In the genomic region with DNA sequence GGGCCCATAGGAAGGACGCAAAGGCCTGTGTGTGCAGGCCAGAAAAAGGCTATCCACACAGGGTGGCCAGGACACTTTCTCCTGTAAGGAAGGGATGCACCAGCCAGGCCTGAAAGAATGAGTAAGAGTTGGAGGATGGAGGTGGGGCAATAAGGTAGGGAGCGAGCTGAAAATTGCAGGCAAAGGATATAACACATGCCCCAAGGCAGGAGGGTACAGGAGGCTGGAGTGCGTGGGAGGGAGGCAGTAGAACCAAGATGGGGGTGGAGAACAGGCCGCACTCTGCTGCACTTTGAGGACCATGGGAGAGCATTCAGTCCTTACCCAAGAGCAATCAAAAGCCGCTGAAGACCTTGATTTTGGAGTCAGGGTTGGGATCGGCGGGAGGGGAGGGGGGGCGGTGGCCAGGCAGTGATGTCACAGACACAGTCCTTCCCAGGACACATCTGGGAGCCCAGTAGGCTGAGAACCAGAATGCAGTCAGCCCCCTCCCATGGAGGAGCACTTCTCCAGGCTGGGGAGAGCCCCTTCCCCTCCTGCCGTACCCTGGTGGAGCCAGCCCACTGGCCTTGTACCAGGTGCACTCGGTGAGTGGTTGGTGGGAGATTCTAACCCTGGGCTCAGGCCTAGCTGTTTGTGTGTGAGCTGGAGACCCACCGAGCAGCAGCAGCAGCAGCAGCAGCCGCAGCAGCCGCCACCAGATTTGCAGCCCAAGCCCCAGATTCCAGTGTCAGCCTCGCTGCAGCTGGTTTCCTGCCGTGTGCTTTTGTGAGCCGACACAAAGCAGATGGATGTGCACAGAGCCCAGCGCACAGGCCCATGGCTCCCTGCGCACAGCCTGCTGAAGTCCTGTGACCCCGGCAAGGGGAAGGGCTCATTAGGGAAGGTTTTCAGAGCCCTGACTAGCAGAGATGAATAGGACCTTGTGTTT, we compare ENCODE assay signal across 12 cellular contexts. TPM values are rescaled to one million over a fixed set of nuclear protein-coding genes. Genes with fewer than 3 reads are reported as not detected.
DNase-seq lines count a peak whose midpoint lies in the region; ATAC-seq and TF ChIP-seq lines count a peak whose summit lies in the region.
"Had no signal": no experiment of that assay in that cellular context is flagged by ENCODE, and none has a peak within 500 bp of the region (broad histone marks: within the 10 kb centered on the region; RNA-seq: fewer than 3 reads in every experiment).

No MANE protein-coding gene starts in this region.

- peak overlapping the region in 9 of 11 experiments; percentile 20 to 62 (median 47); a peak in 12 of 22 replicates for H3K4me2 ChIP-seq in BLaER1 treated with 17β-estradiol and CSF1 and Interleukin-3, amounts not matched to agents 10 nM and 100 nM

- H3K27ac ChIP-seq in BLaER1 treated with 17β-estradiol and CSF1 and Interleukin-3, amounts not matched to agents 10 nM and 100 nM, result no peak overlapping the region
- H3K27ac ChIP-seq in dorsolateral prefrontal cortex (peak overlapping the region in 54 of 59 donors; percentile 16 to 83 (median 66)), mucosa of rectum (ENCODE audit: low read depth in 2 of 2, low read length in 2 of 2) (peak overlapping the region; percentile 81 to 89)

- H3K27me3 Mint-ChIP-seq in natural killer cell treated with Interleukin-12 subunit alpha and Interleukin-12 subunit beta and Interleukin-15 and Interleukin-18, amount 100 ng/mL, for 72 hours, result no peaks in the 10 kb centered on the region
- H3K27me3 Mint-ChIP-seq: CD4-positive, alpha-beta T cell had no signal

- no peak for TF ChIP-seq POLR2A in NB4 (IDR thresholded peaks at IDR 0.05; ENCODE audit: extremely low read depth, insufficient read length)

- no peak for ATAC-seq in HG02885 (IDR thresholded peaks at IDR 0.05; ENCODE audit: poor library complexity, unreplicated experiment)
- ATAC-seq in natural killer cell treated with Interleukin-12 subunit alpha and Interleukin-12 subunit beta and Interleukin-15 and Interleukin-18, amount 100 ng/mL, for 72 hours, result no peak

- H3K4me1 ChIP-seq in BLaER1 treated with 17β-estradiol and CSF1 and Interleukin-3, amounts not matched to agents 10 nM and 100 nM, result peaks cover 11 to 25% (median 18%) of the 10 kb centered on the region in 10 experiments
- peaks cover 62 to 82% of the 10 kb centered on the region in 2 donors for H3K4me1 ChIP-seq in mucosa of rectum (ENCODE audit: control insufficient read depth in 2 of 2, insufficient read depth in 2 of 2, low read length in 2 of 2)
- H3K4me1 ChIP-seq: HAP-1 had no signal

- H3K9me3 Mint-ChIP-seq in natural killer cell treated with Interleukin-12 subunit alpha and Interleukin-12 subunit beta and Interleukin-15 and Interleukin-18, amount 100 ng/mL, for 72 hours, result no peaks in the 10 kb centered on the region
- H3K9me3 Mint-ChIP-seq: CD4-positive, alpha-beta T cell had no signal

- H3K27me3 ChIP-seq in BLaER1 treated with 17β-estradiol and CSF1 and Interleukin-3, amounts not matched to agents 10 nM and 100 nM, result no peaks in the 10 kb centered on the region
- H3K27me3 ChIP-seq in dorsolateral prefrontal cortex (no peaks in the 10 kb centered on the region), mucosa of rectum (ENCODE audit: control insufficient read depth in 2 of 2, insufficient read depth in 2 of 2, low read length in 2 of 2) (no peaks in the 10 kb centered on the region)

- no peak overlapping the region for H3K4me3 ChIP-seq in BLaER1 treated with 17β-estradiol and CSF1 and Interleukin-3, amounts not matched to agents 10 nM and 100 nM
- no peak overlapping the region for H3K4me3 ChIP-seq in NB4 (ENCODE audit: low read depth, low read length)
- H3K4me3 ChIP-seq in dorsolateral prefrontal cortex, result peak overlapping the region in 1 of 59 donors; percentile 6
- no peak overlapping the region for H3K4me3 ChIP-seq in mucosa of rectum (ENCODE audit: low read length in 2 of 2)
- H3K4me3 ChIP-seq: HAP-1 had no signal

- H3K36me3 Mint-ChIP-seq in natural killer cell treated with Interleukin-12 subunit alpha and Interleukin-12 subunit beta and Interleukin-15 and Interleukin-18, amount 100 ng/mL, for 72 hours, result peaks cover 8% of the 10 kb centered on the region

- no peak overlapping the region for H3K4me3 Mint-ChIP-seq in natural killer cell treated with Interleukin-12 subunit alpha and Interleukin-12 subunit beta and Interleukin-15 and Interleukin-18, amount 100 ng/mL, for 72 hours
- H3K4me3 Mint-ChIP-seq: CD4-positive, alpha-beta T cell had no signal

- peak overlapping the region in 3 of 11 experiments; percentile 18 to 29 (median 20); a peak in 2 of 22 replicates for H3K9ac ChIP-seq in BLaER1 treated with 17β-estradiol and CSF1 and Interleukin-3, amounts not matched to agents 10 nM and 100 nM
- H3K9ac ChIP-seq in mucosa of rectum (ENCODE audit: low read depth in 1 of 2, low read length in 2 of 2), result peak overlapping the region in 1 of 2 donors; percentile 54

- H4K20me1 ChIP-seq in BLaER1 treated with 17β-estradiol and CSF1 and Interleukin-3, amounts not matched to agents 10 nM and 100 nM, result peaks cover 0 to 32% (median 10%) of the 10 kb centered on the region in 11 experiments; a peak in 15 of 22 replicates

- intact Hi-C loops in dorsolateral prefrontal cortex (cut with DNase I), result loop anchor here (5.0 to 10.0 kb wide), 2 partner anchors 208 to 215 kb away; a partner anchor contains a TSS

- CTCF ChIA-PET in HEK293T (lab: Yijun Ruan, JAX), result no interaction called here

- no peak for TF ChIP-seq CTCF in NB4 (IDR thresholded peaks at IDR 0.05; ENCODE audit: low read depth, low read length)
- TF ChIP-seq CTCF in dorsolateral prefrontal cortex (IDR thresholded peaks at IDR 0.05 in 54 of 56, conservative IDR thresholded peaks at IDR 0.05 in 2 of 56; ENCODE audit: low read depth in 1 of 56, partially characterized antibody in 56 of 56), result peak in 1 of 56 donors; percentile 8

- H3K27ac Mint-ChIP-seq in natural killer cell treated with Interleukin-12 subunit alpha and Interleukin-12 subunit beta and Interleukin-15 and Interleukin-18, amount 100 ng/mL, for 72 hours, result no peak overlapping the region
- H3K27ac Mint-ChIP-seq: CD4-positive, alpha-beta T cell had no signal

- DNase-seq in NB4 (ENCODE audit: low read depth) (peak; percentile 23), dorsolateral prefrontal cortex (peak in 8 of 10 donors; percentile 32 to 62 (median 54)), NCI-H524 treated with DMSO at 0.1 percent for 48 hours (lab: John Stamatoyannopoulos, UW) (no peak), HEK293T (ENCODE audit: extremely low spot score) (no peak)
- DNase-seq in natural killer cell treated with Interleukin-12 subunit alpha and Interleukin-12 subunit beta and Interleukin-15 and Interleukin-18, amount 100 ng/mL, for 72 hours (ENCODE audit: low spot score), result no peak
- DNase-seq: CD4-positive, alpha-beta T cell; cerebellar nuclear complex had no signal

- H3K4me1 Mint-ChIP-seq in natural killer cell treated with Interleukin-12 subunit alpha and Interleukin-12 subunit beta and Interleukin-15 and Interleukin-18, amount 100 ng/mL, for 72 hours (ENCODE audit: low read depth in 2 of 2), result no peaks in the 10 kb centered on the region

- no peaks in the 10 kb centered on the region for H3K9me3 ChIP-seq in BLaER1 treated with 17β-estradiol and CSF1 and Interleukin-3, amounts not matched to agents 10 nM and 100 nM (replicated peaks in 1 of 11)
- H3K9me3 ChIP-seq in mucosa of rectum (ENCODE audit: control insufficient read depth in 2 of 2, low read length in 2 of 2), result no peaks in the 10 kb centered on the region
- H3K9me3 ChIP-seq: HAP-1 had no signal

- POLR2A ChIA-PET in HEK293T (lab: Yijun Ruan, JAX), result interaction anchor here (0.9 to 2.3 kb wide), 2 partner anchors 16 to 57 kb away, joined by 3 to 8 read pairs; no protein-coding TSS in a partner anchor

- peaks cover 28 to 40% (median 35%) of the 10 kb centered on the region in 11 experiments for H3K36me3 ChIP-seq in BLaER1 treated with 17β-estradiol and CSF1 and Interleukin-3, amounts not matched to agents 10 nM and 100 nM
- H3K36me3 ChIP-seq in mucosa of rectum (ENCODE audit: control insufficient read depth in 2 of 2, insufficient read depth in 2 of 2, low read length in 2 of 2), result peaks cover 12 to 14% of the 10 kb centered on the region in 2 donors

TF ChIP-seq in HEK293T, 16 proteins besides CTCF, POLR2A, EP300 and RAD21:
- no peak for TF ChIP-seq NFRKB (IDR thresholded peaks at IDR 0.05)
- no peak for TF ChIP-seq ARNT (IDR thresholded peaks at IDR 0.05)
- no peak for TF ChIP-seq SP1 (IDR thresholded peaks at IDR 0.05)
- TF ChIP-seq FOXK2 (IDR thresholded peaks at IDR 0.05), result no peak
- no peak for TF ChIP-seq SUZ12 (IDR thresholded peaks at IDR 0.05)
- no peak for TF ChIP-seq TARDBP (IDR thresholded peaks at IDR 0.05)
- no peak for TF ChIP-seq ELF4 (IDR thresholded peaks at IDR 0.05)
- no peak for TF ChIP-seq BHLHE40 (IDR thresholded peaks at IDR 0.05; ENCODE audit: borderline replicate concordance)
- TF ChIP-seq HDGF (IDR thresholded peaks at IDR 0.05; ENCODE audit: borderline replicate concordance), result no peak
- no peak for TF ChIP-seq CTBP1 (IDR thresholded peaks at IDR 0.05; ENCODE audit: borderline replicate concordance)
- no peak for TF ChIP-seq LEF1 (IDR thresholded peaks at IDR 0.05; ENCODE audit: borderline replicate concordance)
- TF ChIP-seq FOXA1 (IDR thresholded peaks at IDR 0.05), result no peak
- TF ChIP-seq FOXM1 (IDR thresholded peaks at IDR 0.05; ENCODE audit: borderline replicate concordance), result no peak
- TF ChIP-seq, protein P1, sequence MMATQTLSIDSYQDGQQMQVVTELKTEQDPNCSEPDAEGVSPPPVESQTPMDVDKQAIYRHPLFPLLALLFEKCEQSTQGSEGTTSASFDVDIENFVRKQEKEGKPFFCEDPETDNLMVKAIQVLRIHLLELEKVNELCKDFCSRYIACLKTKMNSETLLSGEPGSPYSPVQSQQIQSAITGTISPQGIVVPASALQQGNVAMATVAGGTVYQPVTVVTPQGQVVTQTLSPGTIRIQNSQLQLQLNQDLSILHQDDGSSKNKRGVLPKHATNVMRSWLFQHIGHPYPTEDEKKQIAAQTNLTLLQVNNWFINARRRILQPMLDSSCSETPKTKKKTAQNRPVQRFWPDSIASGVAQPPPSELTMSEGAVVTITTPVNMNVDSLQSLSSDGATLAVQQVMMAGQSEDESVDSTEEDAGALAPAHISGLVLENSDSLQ (IDR thresholded peaks at IDR 0.05), result no peak

RNA-seq across cellular contexts. Expression of a gene that starts 17.5 kb away (rescaled TPM):
- total RNA-seq in dorsolateral prefrontal cortex, result 100 to 1,000 TPM in 86 of 120 experiments, 10 to 100 TPM in 34; 68.8 to 245 (median 115) TPM
- 10 to 100 TPM; 38.4 to 44.7 TPM for total RNA-seq in natural killer cell treated with Interleukin-12 subunit alpha and Interleukin-12 subunit beta and Interleukin-15 and Interleukin-18, amount 100 ng/mL, for 72 hours

RNA-seq across cellular contexts. Expression of a gene that starts 29.2 kb away (rescaled TPM):
- 100 to 1,000 TPM; 151 to 348 (median 226) TPM for total RNA-seq in dorsolateral prefrontal cortex
- 100 to 1,000 TPM in 1 of 2 donors, 10 to 100 TPM in 1; 81.8 to 234 TPM for total RNA-seq in natural killer cell treated with Interleukin-12 subunit alpha and Interleukin-12 subunit beta and Interleukin-15 and Interleukin-18, amount 100 ng/mL, for 72 hours

RNA-seq across cellular contexts. Expression of a gene that starts 55.5 kb away (rescaled TPM):
- total RNA-seq in dorsolateral prefrontal cortex, result 1 to 10 TPM in 114 of 120 experiments, under 1 TPM in 6; 0.52 to 9.2 (median 2.7) TPM
- not detected for total RNA-seq in natural killer cell treated with Interleukin-12 subunit alpha and Interleukin-12 subunit beta and Interleukin-15 and Interleukin-18, amount 100 ng/mL, for 72 hours
- total RNA-seq: T-helper 2 cell treated with Interferon-gamma antibody and Interleukin-4, amounts not matched to agents 100 ng/mL and 5 ng/mL, for 36 hours had no signal

Comparison
In these comparisons a context has a peak if more than half of its experiments do, and no peak if none do; other contexts are left out.
1. H3K27ac ChIP-seq: peak in dorsolateral prefrontal cortex (54 of 59) and mucosa of rectum (2 of 2); none in BLaER1 treated with 17β-estradiol and CSF1 and Interleukin-3, amounts not matched to agents 10 nM and 100 nM (0 of 11).
2. DNase-seq: peak in NB4 (single experiment) and dorsolateral prefrontal cortex (8 of 10); none in NCI-H524 treated with DMSO at 0.1 percent for 48 hours (single experiment), HEK293T (single experiment) and natural killer cell treated with Interleukin-12 subunit alpha and Interleukin-12 subunit beta and Interleukin-15 and Interleukin-18, amount 100 ng/mL, for 72 hours (single experiment).